19 cellular contexts compared by ENCODE assay signal in genomic region chr5:160134332-160134731, GRCh38. TPM values are rescaled to one million over a fixed set of nuclear protein-coding genes. Genes with fewer than 3 reads are reported as not detected.
DNase-seq lines count a peak whose midpoint lies in the region; ATAC-seq and TF ChIP-seq lines count a peak whose summit lies in the region.
"Had no signal": no experiment of that assay in that cellular context is flagged by ENCODE, and none has a peak within 500 bp of the region (broad histone marks: within the 10 kb centered on the region; RNA-seq: fewer than 3 reads in every experiment).

No MANE protein-coding gene starts in this region.

- POLR2A ChIA-PET in WTC11 (lab: Charles Lee) = interaction anchor here (0.6 to 2.4 kb wide), 5 partner anchors 15 to 144 kb away, joined by 4 to 16 read pairs (median 10); partner anchors contain the start of gene PWWP2A

- no peaks in the 10 kb centered on the region for H3K9me3 Mint-ChIP-seq in WTC11
- H3K9me3 Mint-ChIP-seq: CD8-positive, alpha-beta memory T cell had no signal

- H3K27me3 ChIP-seq in GM23248 (replicated peaks; ENCODE audit: insufficient read depth) (no peaks in the 10 kb centered on the region), hepatocyte (no peaks in the 10 kb centered on the region), testis (no peaks in the 10 kb centered on the region), aorta (ENCODE audit: control insufficient read depth in 1 of 2, insufficient read depth in 2 of 2, low read length in 1 of 2) (no peaks in the 10 kb centered on the region)
- H3K27me3 ChIP-seq: BLaER1 treated with 17β-estradiol and CSF1 and Interleukin-3, amounts not matched to agents 10 nM and 100 nM had no signal

- ATAC-seq in WTC11 (no peak), aorta (ENCODE audit: low FRiP score) (no peak)
- ATAC-seq: SK-N-SH treated with all-trans-retinoic acid at 6 μM for 48 hours had no signal

- H3K4me1 ChIP-seq in GM23248 (ENCODE audit: insufficient read depth) = peaks cover 9% of the 10 kb centered on the region
- H3K4me1 ChIP-seq in hepatocyte (ENCODE audit: insufficient read depth) = peaks cover 9% of the 10 kb centered on the region
- peaks cover 18% of the 10 kb centered on the region for H3K4me1 ChIP-seq in testis
- H3K4me1 ChIP-seq in aorta (ENCODE audit: control insufficient read depth in 1 of 2, insufficient read depth in 2 of 2, low read length in 2 of 2) = no peaks in the 10 kb centered on the region

- H2AFZ ChIP-seq in GM23248 (peak overlapping the region; percentile 85; the same call in 1 of the 2 replicates), hepatocyte (peak overlapping the region; percentile 46)

- H3K4me3 Mint-ChIP-seq in WTC11 = peak overlapping the region; percentile 51
- H3K4me3 Mint-ChIP-seq: CD8-positive, alpha-beta memory T cell had no signal

- H3K27me3 Mint-ChIP-seq in WTC11 (ENCODE audit: low read depth) = no peaks in the 10 kb centered on the region
- H3K27me3 Mint-ChIP-seq: CD8-positive, alpha-beta memory T cell had no signal

- no peak overlapping the region for H3K9ac ChIP-seq in GM23248
- H3K9ac ChIP-seq: BLaER1 treated with 17β-estradiol and CSF1 and Interleukin-3, amounts not matched to agents 10 nM and 100 nM had no signal

- TF ChIP-seq POLR2A in testis (IDR thresholded peaks at IDR 0.05) = no peak

- H3K9me3 ChIP-seq in GM23248 (ENCODE audit: low read depth) (no peaks in the 10 kb centered on the region), hepatocyte (ENCODE audit: low read depth) (no peaks in the 10 kb centered on the region), testis (no peaks in the 10 kb centered on the region), aorta (ENCODE audit: control insufficient read depth, low read length) (no peaks in the 10 kb centered on the region)
- H3K9me3 ChIP-seq: HAP-1 had no signal

- no peaks in the 10 kb centered on the region for H4K20me1 ChIP-seq in GM23248 (ENCODE audit: insufficient read depth)
- no peaks in the 10 kb centered on the region for H4K20me1 ChIP-seq in hepatocyte (ENCODE audit: insufficient read depth, poor library complexity, severe bottlenecking)
- H4K20me1 ChIP-seq: BLaER1 treated with 17β-estradiol and CSF1 and Interleukin-3, amounts not matched to agents 10 nM and 100 nM had no signal

- peaks cover 30% of the 10 kb centered on the region for H3K4me1 Mint-ChIP-seq in WTC11
- H3K4me1 Mint-ChIP-seq: CD8-positive, alpha-beta memory T cell had no signal

- H3F3A ChIP-seq in GM23248 (ENCODE audit: insufficient read depth) = no peaks in the 10 kb centered on the region

- in situ Hi-C loops in GM23248 (cut with MboI) = no loop called here

- H3K4me2 ChIP-seq in GM23248 (ENCODE audit: unreplicated experiment) (no peak overlapping the region), hepatocyte (no peak overlapping the region)
- H3K4me2 ChIP-seq: BLaER1 treated with 17β-estradiol and CSF1 and Interleukin-3, amounts not matched to agents 10 nM and 100 nM had no signal

- H3K27ac Mint-ChIP-seq in WTC11 = peak overlapping the region; percentile 94

- H3K36me3 Mint-ChIP-seq in WTC11 = no peaks in the 10 kb centered on the region
- H3K36me3 Mint-ChIP-seq: CD8-positive, alpha-beta memory T cell had no signal

- H3K79me2 ChIP-seq in GM23248 (ENCODE audit: insufficient read depth) (no peaks in the 10 kb centered on the region), hepatocyte (no peaks in the 10 kb centered on the region)

- H3K4me3 ChIP-seq in GM23248 (no peak overlapping the region), hepatocyte (no peak overlapping the region), testis (peak overlapping the region in 1 of 2 donors; percentile 27), aorta (ENCODE audit: low read length in 2 of 2) (no peak overlapping the region)
- H3K4me3 ChIP-seq: BLaER1 treated with 17β-estradiol and CSF1 and Interleukin-3, amounts not matched to agents 10 nM and 100 nM; HAP-1 had no signal

- no peak for DNase-seq in GM23248
- DNase-seq in WTC11 (ENCODE audit: low spot score) = no peak
- no peak for DNase-seq in hepatocyte (ENCODE audit: low spot score)
- no peak for DNase-seq in testis
- DNase-seq in aorta = no peak
- DNase-seq in amygdala (lab: John Stamatoyannopoulos, UW) = no peak
- no peak for DNase-seq in activated CD4-positive, alpha-beta T cell treated with anti-CD3 and anti-CD28 coated beads, Interleukin-2, amount 50 U/mL, for 48 hours
- DNase-seq: CD8-positive, alpha-beta memory T cell; DMS53; EL; KG1; NCI-H1105 treated with DMSO at 0.1 percent for 48 hours; NCI-H510A treated with DMSO at 0.1 percent for 48 hours; NCI-H82; RPMI8226; SHP77 treated with DMSO at 0.1 percent for 48 hours had no signal

- intact Hi-C loops in testis (cut with DNase I; ENCODE audit: low total_unique reads) (no loop called here), aorta (cut with DNase I) (no loop called here)

- 89 to 97% methylated on average over 1 of the region's 1 CpG for WGBS in GM23248 (ENCODE audit: low coverage in 1 of 2, low lambda C conversion rate in 2 of 2, missing lambda C conversion rate in 2 of 2), 2 experiments
- WGBS in hepatocyte (ENCODE audit: low lambda C conversion rate, missing lambda C conversion rate) = 100% methylated on average over 1 of the region's 1 CpG
- 74 to 79% methylated on average over 1 of the region's 1 CpG for whole genome bisulfite sequencing in testis, 2 donors
- 98 to 100% methylated on average over 1 of the region's 1 CpG for WGBS in aorta, 2 donors

- CTCF ChIA-PET in WTC11 (lab: Charles Lee) = interaction anchor here (0.6 to 2.4 kb wide), 9 partner anchors 12 to 257 kb away, joined by 3 to 18 read pairs (median 6); no protein-coding TSS in a partner anchor

- H3K36me3 ChIP-seq in GM23248 (ENCODE audit: low read depth) (no peaks in the 10 kb centered on the region), hepatocyte (replicated peaks; ENCODE audit: insufficient read depth, low read depth) (no peaks in the 10 kb centered on the region), testis (ENCODE audit: low read depth, missing control alignments) (no peaks in the 10 kb centered on the region), aorta (ENCODE audit: control insufficient read depth in 1 of 2, insufficient read depth in 2 of 2, low read length in 1 of 2) (no peaks in the 10 kb centered on the region)
- H3K36me3 ChIP-seq: BLaER1 treated with 17β-estradiol and CSF1 and Interleukin-3, amounts not matched to agents 10 nM and 100 nM; HAP-1 had no signal

- H3K27ac ChIP-seq in GM23248 (no peak overlapping the region; the same call in 1 of the 2 replicates), hepatocyte (no peak overlapping the region), testis (peak overlapping the region; percentile 86 to 90), aorta (ENCODE audit: low read depth in 1 of 2, low read length in 2 of 2) (no peak overlapping the region)
- H3K27ac ChIP-seq: BLaER1 treated with 17β-estradiol and CSF1 and Interleukin-3, amounts not matched to agents 10 nM and 100 nM had no signal

- TF ChIP-seq CTCF in WTC11 (IDR thresholded peaks at IDR 0.05) (no peak), hepatocyte (IDR thresholded peaks at IDR 0.05; ENCODE audit: poor library complexity) (no peak), testis (IDR thresholded peaks at IDR 0.05) (no peak)

- no peaks in the 10 kb centered on the region for H3K9me2 ChIP-seq in GM23248 (ENCODE audit: insufficient read depth)
- H3K9me2 ChIP-seq in hepatocyte (replicated peaks; ENCODE audit: insufficient read depth) = no peaks in the 10 kb centered on the region

TF ChIP-seq in WTC11, 78 proteins besides CTCF, POLR2A, EP300 and RAD21 (continues in another document):
- TF ChIP-seq ETV6 (CRISPR knock-in tag; IDR thresholded peaks at IDR 0.05) (0 out of 2 replicates have a peak, but pooled peaks have one; percentile 24), PRRX2 (CRISPR knock-in tag; IDR thresholded peaks at IDR 0.05) (no peak), CREM (CRISPR knock-in tag; IDR thresholded peaks at IDR 0.05) (peak; percentile 59; the same call in 1 of the 2 replicates), ZSCAN18 (CRISPR knock-in tag; IDR thresholded peaks at IDR 0.05) (0 out of 2 replicates have a peak, but pooled peaks have one; percentile 25), ZNF512 (CRISPR knock-in tag; IDR thresholded peaks at IDR 0.05; ENCODE audit: borderline replicate concordance) (no peak), ZNF263 (CRISPR knock-in tag; IDR thresholded peaks at IDR 0.05; ENCODE audit: low read depth) (no peak), NR2C2 (CRISPR knock-in tag; IDR thresholded peaks at IDR 0.05) (no peak), CREB1 (CRISPR knock-in tag; IDR thresholded peaks at IDR 0.05) (no peak), TEAD1 (CRISPR knock-in tag; IDR thresholded peaks at IDR 0.05) (peak; percentile 28; the same call in 1 of the 2 replicates), ELF4 (CRISPR knock-in tag; IDR thresholded peaks at IDR 0.05; ENCODE audit: low read depth) (no peak), ZNF671 (CRISPR knock-in tag; IDR thresholded peaks at IDR 0.05) (no peak)

RNA-seq across cellular contexts. Expression of gene PWWP2A, which starts 15.1 kb away (rescaled TPM):
- 13.0 and 13.2 TPM in 2 replicates for total RNA-seq in GM23248 (2014; rRNA removed; shearing (Covaris generic))
- polyA plus RNA-seq in GM23248 (2016; fragmentation: Nextera tagmentation; extraction: Ambion mirVana) (5.1 and 7.8 TPM in 2 replicates), hepatocyte (17.3 and 18.4 TPM in 2 replicates), testis (ENCODE audit: insufficient read depth, low read depth, low replicate concordance) (12.0 TPM), aorta (1 to 10 TPM; 4.3 to 6.8 TPM)
- total RNA-seq in WTC11 (2021) (61.1 to 63.8 TPM (median 62.4 TPM) in 3 replicates), hepatocyte (26.5 and 33.6 TPM in 2 replicates), testis (10 to 100 TPM; 48.9 to 51.6 TPM), aorta (10 to 100 TPM; 25.9 to 29.4 TPM)

Comparison
In these comparisons a context has a peak if more than half of its experiments do, and no peak if none do; other contexts are left out.
1. H3K27ac ChIP-seq: peak in testis (2 of 2); none in GM23248 (single experiment), hepatocyte (single experiment) and aorta (0 of 2).